Comparison of ENCODE assay signal across 8 cellular contexts in genomic region chr14:92649934-92650545, GRCh38.
A peak's percentile ranks its signal among the peaks of the same experiment; 100 is the strongest.
DNase-seq lines count a peak whose midpoint lies in the region; TF ChIP-seq lines count a peak whose summit lies in the region.

No MANE protein-coding gene starts in this region.

- POLR2A ChIA-PET in A673 (lab: Charles Lee; ENCODE audit: low non-redundant PET): no interaction called here

- H3K27ac ChIP-seq in ascending aorta (peak overlapping the region; percentile 97), testis (peak overlapping the region in 1 of 2 donors; percentile 53), A673 (ENCODE audit: low read depth, low read length, poor library complexity, severe bottlenecking) (no peak overlapping the region)

- H3K27me3 ChIP-seq in ascending aorta (no peaks in the 10 kb centered on the region), testis (no peaks in the 10 kb centered on the region), A673 (replicated peaks; ENCODE audit: insufficient read depth, low read depth, low read length, poor library complexity) (no peaks in the 10 kb centered on the region)

- peaks cover 16% of the 10 kb centered on the region for H3K36me3 Mint-ChIP-seq in T-helper 2 cell treated with Interferon-gamma antibody and Interleukin-4, amounts not matched to agents 5 μg/mL and 100 μg/mL, for 36 hours (ENCODE audit: low read depth)
- H3K36me3 Mint-ChIP-seq in osteocyte (ENCODE audit: unreplicated experiment): peaks cover 9% of the 10 kb centered on the region

- H3K4me1 ChIP-seq in ascending aorta (peaks cover 28 to 44% of the 10 kb centered on the region in 2 donors), testis (peaks cover 37% of the 10 kb centered on the region), A673 (ENCODE audit: insufficient read depth, low read length, poor library complexity, severe bottlenecking) (no peaks in the 10 kb centered on the region)

- no peaks in the 10 kb centered on the region for H3K27me3 Mint-ChIP-seq in T-helper 2 cell treated with Interferon-gamma antibody and Interleukin-4, amounts not matched to agents 5 μg/mL and 100 μg/mL, for 36 hours (ENCODE audit: low read depth)
- no peaks in the 10 kb centered on the region for H3K27me3 Mint-ChIP-seq in osteocyte (ENCODE audit: unreplicated experiment)

- peak overlapping the region; percentile 99 for H3K4me3 Mint-ChIP-seq in T-helper 2 cell treated with Interferon-gamma antibody and Interleukin-4, amounts not matched to agents 5 μg/mL and 100 μg/mL, for 36 hours
- no peak overlapping the region for H3K4me3 Mint-ChIP-seq in osteocyte (ENCODE audit: unreplicated experiment)

- CTCF ChIA-PET in A673 (lab: Charles Lee): no interaction called here

- intact Hi-C loops in ascending aorta (cut with DNase I) (loop anchor here (2.0 kb wide), 1 partner anchor 135 kb away; no protein-coding TSS in a partner anchor), testis (cut with DNase I; ENCODE audit: low total_unique reads) (no loop called here), A673 (cut with micrococcal nuclease; ENCODE audit: unreplicated experiment) (no loop called here)

- H3K9me3 ChIP-seq in ascending aorta: no peaks in the 10 kb centered on the region
- no peaks in the 10 kb centered on the region for H3K9me3 ChIP-seq in testis
- peaks cover 1% of the 10 kb centered on the region for H3K9me3 ChIP-seq in A673 (ENCODE audit: low read depth, low read length, poor library complexity, severe bottlenecking)

- H3K27ac Mint-ChIP-seq in T-helper 2 cell treated with Interferon-gamma antibody and Interleukin-4, amounts not matched to agents 5 μg/mL and 100 μg/mL, for 36 hours: peak overlapping the region; percentile 93
- H3K27ac Mint-ChIP-seq in osteocyte (ENCODE audit: unreplicated experiment): no peak overlapping the region

- peaks cover 66% of the 10 kb centered on the region for H3K4me1 Mint-ChIP-seq in T-helper 2 cell treated with Interferon-gamma antibody and Interleukin-4, amounts not matched to agents 5 μg/mL and 100 μg/mL, for 36 hours (ENCODE audit: low read depth)
- H3K4me1 Mint-ChIP-seq in osteocyte (ENCODE audit: unreplicated experiment): peaks cover 9% of the 10 kb centered on the region

- H3K4me3 ChIP-seq in ascending aorta (no peak overlapping the region), testis (no peak overlapping the region), A673 (ENCODE audit: low read depth, low read length, poor library complexity, severe bottlenecking) (no peak overlapping the region)

- 82 to 86% methylated on average over 16 to 17 of the region's 17 CpGs for WGBS in testis, 2 donors

- no peak for TF ChIP-seq POLR2A in testis (IDR thresholded peaks at IDR 0.05)

- peaks cover 7% of the 10 kb centered on the region for H3K9me3 Mint-ChIP-seq in T-helper 2 cell treated with Interferon-gamma antibody and Interleukin-4, amounts not matched to agents 5 μg/mL and 100 μg/mL, for 36 hours
- peaks cover 4% of the 10 kb centered on the region for H3K9me3 Mint-ChIP-seq in osteocyte (ENCODE audit: unreplicated experiment)

- TF ChIP-seq CTCF in ascending aorta (IDR thresholded peaks at IDR 0.05) (no peak), testis (IDR thresholded peaks at IDR 0.05) (no peak), osteocyte (IDR thresholded peaks at IDR 0.05) (no peak), A673 (conservative IDR thresholded peaks at IDR 0.05; ENCODE audit: low read depth, low read length) (no peak)

- no peak for DNase-seq in T-helper 2 cell treated with Interferon-gamma antibody and Interleukin-4, amounts not matched to agents 5 μg/mL and 100 μg/mL, for 36 hours (ENCODE audit: low spot score)
- DNase-seq in T-helper 2 cell: no peak
- DNase-seq in ascending aorta (ENCODE audit: low spot score in 2 of 2): peak; percentile 65 to 91
- peak; percentile 97 for DNase-seq in iris pigment epithelial cell (ENCODE audit: low read depth)
- peak; percentile 46 for DNase-seq in testis
- no peak for DNase-seq in A172 (ENCODE audit: low spot score)
- DNase-seq in osteocyte (ENCODE audit: extremely low spot score, unreplicated experiment): no peak
- no peak for DNase-seq in A673 (ENCODE audit: low spot score)

- BruUV-seq in A673 (replicated peaks; lab: Mats Ljungman, UMichigan): no TSS peak

- H3K36me3 ChIP-seq in ascending aorta: peaks cover 18 to 19% of the 10 kb centered on the region in 2 donors
- no peaks in the 10 kb centered on the region for H3K36me3 ChIP-seq in testis (ENCODE audit: low read depth, missing control alignments)
- H3K36me3 ChIP-seq in A673 (ENCODE audit: insufficient read depth, low read length, poor library complexity, severe bottlenecking): no peaks in the 10 kb centered on the region

Comparison
In these comparisons a context has a peak if more than half of its experiments do, and no peak if none do; other contexts are left out.
1. DNase-seq: peak in ascending aorta (2 of 2), iris pigment epithelial cell (single experiment) and testis (single experiment); none in T-helper 2 cell treated with Interferon-gamma antibody and Interleukin-4, amounts not matched to agents 5 μg/mL and 100 μg/mL, for 36 hours (single experiment), T-helper 2 cell (0 of 5), A172 (single experiment), osteocyte (single experiment) and A673 (single experiment).